In genomic region chr3:62870321-62870720, GRCh38 we compare ENCODE assay signal across 23 cellular contexts. TPM values are rescaled to one million over a fixed set of nuclear protein-coding genes. Genes with fewer than 3 reads are reported as not detected.
DNase-seq lines count a peak whose midpoint lies in the region; ATAC-seq, FAIRE-seq and TF ChIP-seq lines count a peak whose summit lies in the region.
"Had no signal": no experiment of that assay in that cellular context is flagged by ENCODE, and none has a peak within 500 bp of the region (broad histone marks: within the 10 kb centered on the region; RNA-seq: fewer than 3 reads in every experiment).

No MANE protein-coding gene starts in this region.

- ATAC-seq in gastroesophageal sphincter (no peak), GM21717 (IDR thresholded peaks at IDR 0.05; ENCODE audit: unreplicated experiment) (no peak)
- ATAC-seq: activated CD4-positive, CD25-positive, alpha-beta regulatory T cell treated with anti-CD3 and anti-CD28 coated beads, Interleukin-2, amount 50 U/mL, for 24 hours; activated T-cell treated with anti-CD3 and anti-CD28 coated beads, Interleukin-2, amount 50 U/mL, for 72 hours had no signal

- TF ChIP-seq CTCF in bronchial epithelial cell (IDR thresholded peaks at IDR 0.05; ENCODE audit: insufficient read depth, low read length, severe bottlenecking): no peak
- TF ChIP-seq CTCF in osteoblast (IDR thresholded peaks at IDR 0.05; ENCODE audit: extremely low read depth, low read depth, low read length): no peak
- no peak for TF ChIP-seq CTCF in gastroesophageal sphincter (IDR thresholded peaks at IDR 0.05)

- peaks cover 24% of the 10 kb centered on the region for H3K27me3 ChIP-seq in bronchial epithelial cell (ENCODE audit: control insufficient read depth, insufficient read depth, low read length)
- peaks cover 26% of the 10 kb centered on the region for H3K27me3 ChIP-seq in osteoblast (ENCODE audit: insufficient read depth, low read length)
- H3K27me3 ChIP-seq in gastroesophageal sphincter: peaks cover 27% of the 10 kb centered on the region
- H3K27me3 ChIP-seq: testis had no signal

- H2AFZ ChIP-seq in osteoblast (ENCODE audit: low read length): no peak overlapping the region

- H3K36me3 ChIP-seq in bronchial epithelial cell (ENCODE audit: control insufficient read depth, insufficient read depth, low read length) (no peaks in the 10 kb centered on the region), osteoblast (ENCODE audit: insufficient read depth, low read length) (no peaks in the 10 kb centered on the region), gastroesophageal sphincter (no peaks in the 10 kb centered on the region)

- peak; percentile 37 for DNase-seq in Daoy (ENCODE audit: low read depth)
- peak; percentile 39 for DNase-seq in RCC 7860 (ENCODE audit: low spot score)
- peak; percentile 84 for DNase-seq in bronchial epithelial cell (ENCODE audit: low read depth)
- DNase-seq in osteoblast (ENCODE audit: insufficient read length, low spot score, missing footprints): peak; percentile 45
- no peak for DNase-seq in T1000 (lab: John Stamatoyannopoulos, UW)
- DNase-seq in glomerular visceral epithelial cell (ENCODE audit: extremely low spot score): no peak
- DNase-seq: activated CD8-positive, alpha-beta memory T cell treated with anti-CD3 and anti-CD28 coated beads for 24 hours; activated T-cell treated with anti-CD3 and anti-CD28 coated beads, Interleukin-2, amount 50 U/mL, for 72 hours; caudate nucleus; CD8-positive, alpha-beta memory T cell; DND-41; effector CD8-positive, alpha-beta T cell; NCI-H1436 treated with DMSO at 0.1 percent for 48 hours; NCI-H748 treated with DMSO at 0.1 percent for 48 hours; occipital lobe; OCI-M1; testis had no signal

- H3K9me3 ChIP-seq in osteoblast (ENCODE audit: low read depth, low read length): no peaks in the 10 kb centered on the region
- no peaks in the 10 kb centered on the region for H3K9me3 ChIP-seq in gastroesophageal sphincter
- H3K9me3 ChIP-seq: testis had no signal

- FAIRE-seq in RCC 7860 (lab: Jason Lieb, UNC) (peak; percentile 61), bronchial epithelial cell (lab: Jason Lieb, UNC) (no peak)

- H3K4me1 ChIP-seq in osteoblast (ENCODE audit: insufficient read depth, low read length): no peaks in the 10 kb centered on the region
- peaks cover 0 to 16% (median 10%) of the 10 kb centered on the region in 3 donors for H3K4me1 ChIP-seq in gastroesophageal sphincter

- H3K4me3 ChIP-seq in bronchial epithelial cell (ENCODE audit: low read depth, low read length): no peak overlapping the region
- H3K4me3 ChIP-seq in osteoblast (ENCODE audit: insufficient read depth, low read length): no peak overlapping the region
- no peak overlapping the region for H3K4me3 ChIP-seq in gastroesophageal sphincter
- H3K4me3 ChIP-seq: testis had no signal

- H4K20me1 ChIP-seq in osteoblast (ENCODE audit: insufficient read depth, low read length): no peaks in the 10 kb centered on the region

- H3K4me2 ChIP-seq in osteoblast (ENCODE audit: insufficient read depth, low read length): no peak overlapping the region

- 89 to 93% methylated on average over 1 of the region's 1 CpG for WGBS in gastroesophageal sphincter (ENCODE audit: low coverage in 1 of 2), 2 donors

- no peak overlapping the region for H3K27ac ChIP-seq in osteoblast (ENCODE audit: low read depth, low read length)
- no peak overlapping the region for H3K27ac ChIP-seq in gastroesophageal sphincter
- H3K27ac ChIP-seq: testis had no signal

- no peaks in the 10 kb centered on the region for H3K79me2 ChIP-seq in osteoblast (ENCODE audit: insufficient read depth, low read length)

- no peak for TF ChIP-seq EP300 in gastroesophageal sphincter (IDR thresholded peaks at IDR 0.05)

- TF ChIP-seq POLR2A in gastroesophageal sphincter (IDR thresholded peaks at IDR 0.05): no peak

RNA-seq across cellular contexts. Expression of gene CADPS, which starts 4.9 kb away (rescaled TPM):
- not detected in 2 replicates for total RNA-seq in Daoy (2014; rRNA removed; shearing (Covaris generic))
- total RNA-seq in bronchial epithelial cell (1.3 TPM in 1 of 2 replicates, not detected in the other), osteoblast (3.2 TPM in 1 of 2 replicates, not detected in the other), gastroesophageal sphincter (10 to 100 TPM in 1 of 4 donors, 1 to 10 TPM in 2, under 1 TPM in 1; 0.31 to 14.4 (median 5.2) TPM)
- total RNA-seq: activated T-cell treated with anti-CD3 and anti-CD28 coated beads, Interleukin-2, amount 50 U/mL, for 72 hours; CD8-positive, alpha-beta memory T cell; lung microvascular endothelial cell; myocyte; SK-MEL-5 had no signal

Comparison
In these comparisons a context has a peak if more than half of its experiments do, and no peak if none do; other contexts are left out.
1. DNase-seq: peak in Daoy (single experiment), RCC 7860 (single experiment), bronchial epithelial cell (single experiment) and osteoblast (single experiment); none in T1000 (single experiment) and glomerular visceral epithelial cell (single experiment).